Comparison of ENCODE assay signal across 1 cellular context in the genomic region with DNA sequence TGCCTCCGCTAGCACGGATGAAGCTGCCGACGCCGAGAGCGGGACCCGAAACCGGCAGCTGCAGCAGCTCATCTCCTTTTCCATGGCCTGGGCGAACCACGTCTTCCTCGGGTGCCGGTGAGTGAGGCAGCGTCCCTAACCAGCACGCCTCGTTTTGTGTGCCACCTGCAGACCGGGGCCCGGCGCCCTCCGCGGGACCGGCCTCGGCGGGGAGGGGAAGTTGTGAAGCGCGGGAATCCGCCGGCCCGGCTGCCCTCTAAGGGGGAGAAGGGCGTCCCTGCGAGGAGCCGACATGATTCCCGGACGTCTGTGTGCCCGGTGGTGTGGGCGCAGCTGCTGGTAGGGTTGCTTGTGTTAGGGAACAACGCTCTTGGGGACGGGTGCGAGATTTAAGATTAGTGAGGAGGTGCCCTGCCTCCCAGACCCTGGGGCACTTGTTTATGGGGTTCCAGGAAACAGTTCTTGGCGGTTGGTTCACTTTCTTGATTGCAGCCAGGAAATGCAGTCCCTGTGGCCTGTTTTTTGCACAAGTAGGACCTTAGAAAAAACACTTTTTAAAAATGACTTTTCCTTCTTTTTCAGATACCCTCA.
TF ChIP-seq lines count a peak whose summit lies in the region.

No MANE protein-coding gene starts in this region.

TF ChIP-seq in K562, 482 proteins besides CTCF, POLR2A, EP300 and RAD21 (continued from another document and continues in another):
- TF ChIP-seq, protein P1, sequence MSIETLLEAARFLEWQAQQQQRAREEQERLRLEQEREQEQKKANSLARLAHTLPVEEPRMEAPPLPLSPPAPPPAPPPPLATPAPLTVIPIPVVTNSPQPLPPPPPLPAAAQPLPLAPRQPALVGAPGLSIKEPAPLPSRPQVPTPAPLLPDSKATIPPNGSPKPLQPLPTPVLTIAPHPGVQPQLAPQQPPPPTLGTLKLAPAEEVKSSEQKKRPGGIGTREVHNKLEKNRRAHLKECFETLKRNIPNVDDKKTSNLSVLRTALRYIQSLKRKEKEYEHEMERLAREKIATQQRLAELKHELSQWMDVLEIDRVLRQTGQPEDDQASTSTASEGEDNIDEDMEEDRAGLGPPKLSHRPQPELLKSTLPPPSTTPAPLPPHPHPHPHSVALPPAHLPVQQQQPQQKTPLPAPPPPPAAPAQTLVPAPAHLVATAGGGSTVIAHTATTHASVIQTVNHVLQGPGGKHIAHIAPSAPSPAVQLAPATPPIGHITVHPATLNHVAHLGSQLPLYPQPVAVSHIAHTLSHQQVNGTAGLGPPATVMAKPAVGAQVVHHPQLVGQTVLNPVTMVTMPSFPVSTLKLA (conservative IDR thresholded peaks at IDR 0.05) = 0 out of 4 replicates have a peak, but pooled peaks of 1 of the 2 experiments have one; percentile 3
- no peak for TF ChIP-seq LARP7 (IDR thresholded peaks at IDR 0.05)
- TF ChIP-seq, protein P2, sequence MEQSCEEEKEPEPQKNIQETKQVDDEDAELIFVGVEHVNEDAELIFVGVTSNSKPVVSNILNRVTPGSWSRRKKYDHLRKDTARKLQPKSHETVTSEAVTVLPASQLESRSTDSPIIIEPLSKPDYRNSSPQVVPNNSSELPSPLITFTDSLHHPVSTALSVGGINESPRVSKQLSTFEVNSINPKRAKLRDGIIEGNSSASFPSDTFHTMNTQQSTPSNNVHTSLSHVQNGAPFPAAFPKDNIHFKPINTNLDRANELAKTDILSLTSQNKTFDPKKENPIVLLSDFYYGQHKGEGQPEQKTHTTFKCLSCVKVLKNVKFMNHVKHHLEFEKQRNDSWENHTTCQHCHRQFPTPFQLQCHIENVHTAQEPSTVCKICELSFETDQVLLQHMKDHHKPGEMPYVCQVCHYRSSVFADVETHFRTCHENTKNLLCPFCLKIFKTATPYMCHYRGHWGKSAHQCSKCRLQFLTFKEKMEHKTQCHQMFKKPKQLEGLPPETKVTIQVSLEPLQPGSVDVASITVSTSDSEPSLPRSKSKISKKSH (CRISPR knock-in tag; IDR thresholded peaks at IDR 0.05) = no peak
- no peak for TF ChIP-seq PPARD (CRISPR knock-in tag; IDR thresholded peaks at IDR 0.05)
- TF ChIP-seq SMARCB1 (IDR thresholded peaks at IDR 0.05; ENCODE audit: insufficient read length, low read depth) = no peak
- TF ChIP-seq, protein P3, sequence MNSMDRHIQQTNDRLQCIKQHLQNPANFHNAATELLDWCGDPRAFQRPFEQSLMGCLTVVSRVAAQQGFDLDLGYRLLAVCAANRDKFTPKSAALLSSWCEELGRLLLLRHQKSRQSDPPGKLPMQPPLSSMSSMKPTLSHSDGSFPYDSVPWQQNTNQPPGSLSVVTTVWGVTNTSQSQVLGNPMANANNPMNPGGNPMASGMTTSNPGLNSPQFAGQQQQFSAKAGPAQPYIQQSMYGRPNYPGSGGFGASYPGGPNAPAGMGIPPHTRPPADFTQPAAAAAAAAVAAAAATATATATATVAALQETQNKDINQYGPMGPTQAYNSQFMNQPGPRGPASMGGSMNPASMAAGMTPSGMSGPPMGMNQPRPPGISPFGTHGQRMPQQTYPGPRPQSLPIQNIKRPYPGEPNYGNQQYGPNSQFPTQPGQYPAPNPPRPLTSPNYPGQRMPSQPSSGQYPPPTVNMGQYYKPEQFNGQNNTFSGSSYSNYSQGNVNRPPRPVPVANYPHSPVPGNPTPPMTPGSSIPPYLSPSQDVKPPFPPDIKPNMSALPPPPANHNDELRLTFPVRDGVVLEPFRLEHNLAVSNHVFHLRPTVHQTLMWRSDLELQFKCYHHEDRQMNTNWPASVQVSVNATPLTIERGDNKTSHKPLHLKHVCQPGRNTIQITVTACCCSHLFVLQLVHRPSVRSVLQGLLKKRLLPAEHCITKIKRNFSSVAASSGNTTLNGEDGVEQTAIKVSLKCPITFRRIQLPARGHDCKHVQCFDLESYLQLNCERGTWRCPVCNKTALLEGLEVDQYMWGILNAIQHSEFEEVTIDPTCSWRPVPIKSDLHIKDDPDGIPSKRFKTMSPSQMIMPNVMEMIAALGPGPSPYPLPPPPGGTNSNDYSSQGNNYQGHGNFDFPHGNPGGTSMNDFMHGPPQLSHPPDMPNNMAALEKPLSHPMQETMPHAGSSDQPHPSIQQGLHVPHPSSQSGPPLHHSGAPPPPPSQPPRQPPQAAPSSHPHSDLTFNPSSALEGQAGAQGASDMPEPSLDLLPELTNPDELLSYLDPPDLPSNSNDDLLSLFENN (IDR thresholded peaks at IDR 0.05; ENCODE audit: low read depth in 2 of 2, low read length in 2 of 2) = no peak
- no peak for TF ChIP-seq NCOA6 (IDR thresholded peaks at IDR 0.05)
- TF ChIP-seq RBM34 (IDR thresholded peaks at IDR 0.05; ENCODE audit: borderline replicate concordance, insufficient read depth, low read length) = no peak
- TF ChIP-seq FIP1L1 (IDR thresholded peaks at IDR 0.05; ENCODE audit: low read depth, low read length, poor library complexity, severe bottlenecking) = no peak
- no peak for TF ChIP-seq BDP1 (IDR thresholded peaks at IDR 0.05; ENCODE audit: insufficient read depth, insufficient read length)
- no peak for TF ChIP-seq KAT7 (CRISPR knock-in tag; IDR thresholded peaks at IDR 0.05; ENCODE audit: borderline replicate concordance)
- TF ChIP-seq, protein P4, sequence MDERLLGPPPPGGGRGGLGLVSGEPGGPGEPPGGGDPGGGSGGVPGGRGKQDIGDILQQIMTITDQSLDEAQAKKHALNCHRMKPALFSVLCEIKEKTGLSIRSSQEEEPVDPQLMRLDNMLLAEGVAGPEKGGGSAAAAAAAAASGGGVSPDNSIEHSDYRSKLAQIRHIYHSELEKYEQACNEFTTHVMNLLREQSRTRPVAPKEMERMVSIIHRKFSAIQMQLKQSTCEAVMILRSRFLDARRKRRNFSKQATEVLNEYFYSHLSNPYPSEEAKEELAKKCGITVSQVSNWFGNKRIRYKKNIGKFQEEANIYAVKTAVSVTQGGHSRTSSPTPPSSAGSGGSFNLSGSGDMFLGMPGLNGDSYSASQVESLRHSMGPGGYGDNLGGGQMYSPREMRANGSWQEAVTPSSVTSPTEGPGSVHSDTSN (CRISPR knock-in tag; IDR thresholded peaks at IDR 0.05; ENCODE audit: low read depth) = no peak
- TF ChIP-seq, protein P4 (tag; conservative IDR thresholded peaks at IDR 0.05; ENCODE audit: low read depth) = no peak
- TF ChIP-seq ZNF146 (CRISPR knock-in tag; IDR thresholded peaks at IDR 0.05; ENCODE audit: unreplicated experiment) = peak; percentile 1
- no peak for TF ChIP-seq TCFL5 (CRISPR knock-in tag; conservative IDR thresholded peaks at IDR 0.05)
- TF ChIP-seq SAP30 (IDR thresholded peaks at IDR 0.05; ENCODE audit: borderline replicate concordance, insufficient read depth, low read depth, low read length, poor library complexity, severe bottlenecking) = peak; percentile 27
- TF ChIP-seq YY1 (IDR thresholded peaks at IDR 0.05; ENCODE audit: borderline replicate concordance in 1 of 3, control insufficient read depth in 1 of 3, extremely low read depth in 1 of 3, insufficient read depth in 3 of 3, insufficient read length in 1 of 3, insufficient replicate concordance in 2 of 3, low read depth in 1 of 3, low read length in 2 of 3) = peak in 2 of 3 experiments; percentile 23 to 27
- TF ChIP-seq, protein P5, sequence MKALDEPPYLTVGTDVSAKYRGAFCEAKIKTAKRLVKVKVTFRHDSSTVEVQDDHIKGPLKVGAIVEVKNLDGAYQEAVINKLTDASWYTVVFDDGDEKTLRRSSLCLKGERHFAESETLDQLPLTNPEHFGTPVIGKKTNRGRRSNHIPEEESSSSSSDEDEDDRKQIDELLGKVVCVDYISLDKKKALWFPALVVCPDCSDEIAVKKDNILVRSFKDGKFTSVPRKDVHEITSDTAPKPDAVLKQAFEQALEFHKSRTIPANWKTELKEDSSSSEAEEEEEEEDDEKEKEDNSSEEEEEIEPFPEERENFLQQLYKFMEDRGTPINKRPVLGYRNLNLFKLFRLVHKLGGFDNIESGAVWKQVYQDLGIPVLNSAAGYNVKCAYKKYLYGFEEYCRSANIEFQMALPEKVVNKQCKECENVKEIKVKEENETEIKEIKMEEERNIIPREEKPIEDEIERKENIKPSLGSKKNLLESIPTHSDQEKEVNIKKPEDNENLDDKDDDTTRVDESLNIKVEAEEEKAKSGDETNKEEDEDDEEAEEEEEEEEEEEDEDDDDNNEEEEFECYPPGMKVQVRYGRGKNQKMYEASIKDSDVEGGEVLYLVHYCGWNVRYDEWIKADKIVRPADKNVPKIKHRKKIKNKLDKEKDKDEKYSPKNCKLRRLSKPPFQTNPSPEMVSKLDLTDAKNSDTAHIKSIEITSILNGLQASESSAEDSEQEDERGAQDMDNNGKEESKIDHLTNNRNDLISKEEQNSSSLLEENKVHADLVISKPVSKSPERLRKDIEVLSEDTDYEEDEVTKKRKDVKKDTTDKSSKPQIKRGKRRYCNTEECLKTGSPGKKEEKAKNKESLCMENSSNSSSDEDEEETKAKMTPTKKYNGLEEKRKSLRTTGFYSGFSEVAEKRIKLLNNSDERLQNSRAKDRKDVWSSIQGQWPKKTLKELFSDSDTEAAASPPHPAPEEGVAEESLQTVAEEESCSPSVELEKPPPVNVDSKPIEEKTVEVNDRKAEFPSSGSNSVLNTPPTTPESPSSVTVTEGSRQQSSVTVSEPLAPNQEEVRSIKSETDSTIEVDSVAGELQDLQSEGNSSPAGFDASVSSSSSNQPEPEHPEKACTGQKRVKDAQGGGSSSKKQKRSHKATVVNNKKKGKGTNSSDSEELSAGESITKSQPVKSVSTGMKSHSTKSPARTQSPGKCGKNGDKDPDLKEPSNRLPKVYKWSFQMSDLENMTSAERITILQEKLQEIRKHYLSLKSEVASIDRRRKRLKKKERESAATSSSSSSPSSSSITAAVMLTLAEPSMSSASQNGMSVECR (CRISPR knock-in tag; IDR thresholded peaks at IDR 0.05) = peak; percentile 73; the same call in 1 of the 2 replicates
- TF ChIP-seq HDAC1 (IDR thresholded peaks at IDR 0.05) = peak in 1 of 2 experiments; percentile 10; a peak in 1 of 4 replicates
- TF ChIP-seq, protein P6, sequence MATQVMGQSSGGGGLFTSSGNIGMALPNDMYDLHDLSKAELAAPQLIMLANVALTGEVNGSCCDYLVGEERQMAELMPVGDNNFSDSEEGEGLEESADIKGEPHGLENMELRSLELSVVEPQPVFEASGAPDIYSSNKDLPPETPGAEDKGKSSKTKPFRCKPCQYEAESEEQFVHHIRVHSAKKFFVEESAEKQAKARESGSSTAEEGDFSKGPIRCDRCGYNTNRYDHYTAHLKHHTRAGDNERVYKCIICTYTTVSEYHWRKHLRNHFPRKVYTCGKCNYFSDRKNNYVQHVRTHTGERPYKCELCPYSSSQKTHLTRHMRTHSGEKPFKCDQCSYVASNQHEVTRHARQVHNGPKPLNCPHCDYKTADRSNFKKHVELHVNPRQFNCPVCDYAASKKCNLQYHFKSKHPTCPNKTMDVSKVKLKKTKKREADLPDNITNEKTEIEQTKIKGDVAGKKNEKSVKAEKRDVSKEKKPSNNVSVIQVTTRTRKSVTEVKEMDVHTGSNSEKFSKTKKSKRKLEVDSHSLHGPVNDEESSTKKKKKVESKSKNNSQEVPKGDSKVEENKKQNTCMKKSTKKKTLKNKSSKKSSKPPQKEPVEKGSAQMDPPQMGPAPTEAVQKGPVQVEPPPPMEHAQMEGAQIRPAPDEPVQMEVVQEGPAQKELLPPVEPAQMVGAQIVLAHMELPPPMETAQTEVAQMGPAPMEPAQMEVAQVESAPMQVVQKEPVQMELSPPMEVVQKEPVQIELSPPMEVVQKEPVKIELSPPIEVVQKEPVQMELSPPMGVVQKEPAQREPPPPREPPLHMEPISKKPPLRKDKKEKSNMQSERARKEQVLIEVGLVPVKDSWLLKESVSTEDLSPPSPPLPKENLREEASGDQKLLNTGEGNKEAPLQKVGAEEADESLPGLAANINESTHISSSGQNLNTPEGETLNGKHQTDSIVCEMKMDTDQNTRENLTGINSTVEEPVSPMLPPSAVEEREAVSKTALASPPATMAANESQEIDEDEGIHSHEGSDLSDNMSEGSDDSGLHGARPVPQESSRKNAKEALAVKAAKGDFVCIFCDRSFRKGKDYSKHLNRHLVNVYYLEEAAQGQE (CRISPR knock-in tag; IDR thresholded peaks at IDR 0.05; ENCODE audit: low read depth) = no peak
- TF ChIP-seq HNRNPL (IDR thresholded peaks at IDR 0.05; ENCODE audit: low read depth, low read length) = no peak
- TF ChIP-seq CXXC5 (CRISPR knock-in tag; IDR thresholded peaks at IDR 0.05) = no peak
- TF ChIP-seq BCL6 (CRISPR knock-in tag; IDR thresholded peaks at IDR 0.05) = no peak
- TF ChIP-seq CREM (IDR thresholded peaks at IDR 0.05; ENCODE audit: low read depth) = 0 out of 2 replicates have a peak, but pooled peaks have one; percentile 11
- no peak for TF ChIP-seq NFATC3 (IDR thresholded peaks at IDR 0.05)
- peak; percentile 24; the same call in 1 of the 2 replicates for TF ChIP-seq SMARCA4 (IDR thresholded peaks at IDR 0.05)
- TF ChIP-seq ZNF408 (CRISPR knock-in tag; IDR thresholded peaks at IDR 0.05; ENCODE audit: low read depth) = no peak
- no peak for TF ChIP-seq FOSL1 (tag; conservative IDR thresholded peaks at IDR 0.05)
- TF ChIP-seq ZNF707 (CRISPR knock-in tag; conservative IDR thresholded peaks at IDR 0.05) = no peak
- no peak for TF ChIP-seq ZNF583 (CRISPR knock-in tag; IDR thresholded peaks at IDR 0.05)
- TF ChIP-seq HDAC3 (IDR thresholded peaks at IDR 0.05; ENCODE audit: borderline replicate concordance, partially characterized antibody) = no peak
- TF ChIP-seq, protein P7, sequence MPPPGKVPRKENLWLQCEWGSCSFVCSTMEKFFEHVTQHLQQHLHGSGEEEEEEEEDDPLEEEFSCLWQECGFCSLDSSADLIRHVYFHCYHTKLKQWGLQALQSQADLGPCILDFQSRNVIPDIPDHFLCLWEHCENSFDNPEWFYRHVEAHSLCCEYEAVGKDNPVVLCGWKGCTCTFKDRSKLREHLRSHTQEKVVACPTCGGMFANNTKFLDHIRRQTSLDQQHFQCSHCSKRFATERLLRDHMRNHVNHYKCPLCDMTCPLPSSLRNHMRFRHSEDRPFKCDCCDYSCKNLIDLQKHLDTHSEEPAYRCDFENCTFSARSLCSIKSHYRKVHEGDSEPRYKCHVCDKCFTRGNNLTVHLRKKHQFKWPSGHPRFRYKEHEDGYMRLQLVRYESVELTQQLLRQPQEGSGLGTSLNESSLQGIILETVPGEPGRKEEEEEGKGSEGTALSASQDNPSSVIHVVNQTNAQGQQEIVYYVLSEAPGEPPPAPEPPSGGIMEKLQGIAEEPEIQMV (tag; conservative IDR thresholded peaks at IDR 0.05; ENCODE audit: low read depth) = no peak
- TF ChIP-seq, protein P8, sequence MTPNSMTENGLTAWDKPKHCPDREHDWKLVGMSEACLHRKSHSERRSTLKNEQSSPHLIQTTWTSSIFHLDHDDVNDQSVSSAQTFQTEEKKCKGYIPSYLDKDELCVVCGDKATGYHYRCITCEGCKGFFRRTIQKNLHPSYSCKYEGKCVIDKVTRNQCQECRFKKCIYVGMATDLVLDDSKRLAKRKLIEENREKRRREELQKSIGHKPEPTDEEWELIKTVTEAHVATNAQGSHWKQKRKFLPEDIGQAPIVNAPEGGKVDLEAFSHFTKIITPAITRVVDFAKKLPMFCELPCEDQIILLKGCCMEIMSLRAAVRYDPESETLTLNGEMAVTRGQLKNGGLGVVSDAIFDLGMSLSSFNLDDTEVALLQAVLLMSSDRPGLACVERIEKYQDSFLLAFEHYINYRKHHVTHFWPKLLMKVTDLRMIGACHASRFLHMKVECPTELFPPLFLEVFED (CRISPR knock-in tag; conservative IDR thresholded peaks at IDR 0.05) = no peak
- peak; percentile 42 for TF ChIP-seq RBM22 (IDR thresholded peaks at IDR 0.05; ENCODE audit: low read depth, low read length, poor library complexity, severe bottlenecking)
- peak; percentile 31; the same call in 1 of the 2 replicates for TF ChIP-seq GABPB1 (CRISPR knock-in tag; IDR thresholded peaks at IDR 0.05)
